ENCODE assay signal across 23 cellular contexts in genomic region chr11:91664521-91664920, GRCh38.
DNase-seq lines count a peak whose midpoint lies in the region.
"Had no signal": no experiment of that assay in that cellular context is flagged by ENCODE, and none has a peak within 500 bp of the region (broad histone marks: within the 10 kb centered on the region; RNA-seq: fewer than 3 reads in every experiment).

No MANE protein-coding gene starts in this region.

- H3K4me3 ChIP-seq in NT2/D1 (ENCODE audit: insufficient read length, low read depth): no peak overlapping the region
- H3K4me3 ChIP-seq: dorsolateral prefrontal cortex, ovary, tibial artery had no signal

- peak; percentile 21 for DNase-seq in DMS153 (lab: John Stamatoyannopoulos, UW)
- DNase-seq in DMS153 treated with DMSO at 0.1 percent for 48 hours (lab: John Stamatoyannopoulos, UW; ENCODE audit: unreplicated experiment): no peak
- DNase-seq in HT-29 (ENCODE audit: low spot score): peak; percentile 5
- peak; percentile 1 for DNase-seq in NT2/D1 (ENCODE audit: low read depth, low spot score)
- peak; percentile 38 for DNase-seq in kidney tubule cell (ENCODE audit: low spot score)
- DNase-seq in NCI-H226: no peak
- no peak for DNase-seq in NCI-H2081 treated with DMSO at 0.1 percent for 48 hours (lab: John Stamatoyannopoulos, UW)
- DNase-seq in NCI-H187 treated with DMSO at 0.1 percent for 48 hours (lab: John Stamatoyannopoulos, UW): no peak
- DNase-seq: activated CD4-positive, alpha-beta T cell treated with anti-CD3 and anti-CD28 coated beads for 36 hours; activated naive CD4-positive, alpha-beta T cell treated with anti-CD3 and anti-CD28 coated beads, Interleukin-2, amount 10 ng/mL, durations not matched to agents 7 days and 5 days; activated T-cell treated with anti-CD3 and anti-CD28 coated beads, Interleukin-2, amount 50 U/mL, for 72 hours; caudate nucleus; dorsolateral prefrontal cortex; H9; natural killer cell; NCI-H2029 treated with DMSO at 0.1 percent for 48 hours; NCI-H524 treated with DMSO at 0.1 percent for 48 hours; ovary; right cardiac atrium; stimulated activated CD4-positive, alpha-beta T cell treated with anti-CD3 and anti-CD28 coated beads, Interleukin-12 subunit alpha, Interleukin-12 subunit beta, amount 100 ng/mL, for 4 hours; stimulated activated naive CD8-positive, alpha-beta T cell treated with anti-CD3 and anti-CD28 coated beads, Interleukin-15, amount 100 ng/mL, for 72 hours; T-cell; tibial artery had no signal

- H3K27me3 ChIP-seq in NT2/D1 (ENCODE audit: insufficient read depth, insufficient read length): no peaks in the 10 kb centered on the region
- H3K27me3 ChIP-seq: dorsolateral prefrontal cortex, ovary, tibial artery had no signal

- no peaks in the 10 kb centered on the region for H3K4me1 ChIP-seq in NT2/D1 (ENCODE audit: insufficient read depth, insufficient read length)
- H3K4me1 ChIP-seq: tibial artery had no signal

- no peak overlapping the region for H3K9ac ChIP-seq in NT2/D1 (ENCODE audit: insufficient read length, low read depth)

- no peaks in the 10 kb centered on the region for H3K36me3 ChIP-seq in NT2/D1 (ENCODE audit: insufficient read depth, insufficient read length, low read length)
- H3K36me3 ChIP-seq: ovary, tibial artery had no signal

- H3K9me3 ChIP-seq in NT2/D1 (ENCODE audit: insufficient read depth, low read length): no peaks in the 10 kb centered on the region
- H3K9me3 ChIP-seq: ovary, tibial artery had no signal

Comparison
In these comparisons a context has a peak if more than half of its experiments do, and no peak if none do; other contexts are left out.
1. DNase-seq: peak in DMS153 (single experiment), HT-29 (single experiment), NT2/D1 (single experiment) and kidney tubule cell (single experiment); none in DMS153 treated with DMSO at 0.1 percent for 48 hours (single experiment), NCI-H226 (single experiment), NCI-H2081 treated with DMSO at 0.1 percent for 48 hours (single experiment) and NCI-H187 treated with DMSO at 0.1 percent for 48 hours (single experiment).